In the genomic region with DNA sequence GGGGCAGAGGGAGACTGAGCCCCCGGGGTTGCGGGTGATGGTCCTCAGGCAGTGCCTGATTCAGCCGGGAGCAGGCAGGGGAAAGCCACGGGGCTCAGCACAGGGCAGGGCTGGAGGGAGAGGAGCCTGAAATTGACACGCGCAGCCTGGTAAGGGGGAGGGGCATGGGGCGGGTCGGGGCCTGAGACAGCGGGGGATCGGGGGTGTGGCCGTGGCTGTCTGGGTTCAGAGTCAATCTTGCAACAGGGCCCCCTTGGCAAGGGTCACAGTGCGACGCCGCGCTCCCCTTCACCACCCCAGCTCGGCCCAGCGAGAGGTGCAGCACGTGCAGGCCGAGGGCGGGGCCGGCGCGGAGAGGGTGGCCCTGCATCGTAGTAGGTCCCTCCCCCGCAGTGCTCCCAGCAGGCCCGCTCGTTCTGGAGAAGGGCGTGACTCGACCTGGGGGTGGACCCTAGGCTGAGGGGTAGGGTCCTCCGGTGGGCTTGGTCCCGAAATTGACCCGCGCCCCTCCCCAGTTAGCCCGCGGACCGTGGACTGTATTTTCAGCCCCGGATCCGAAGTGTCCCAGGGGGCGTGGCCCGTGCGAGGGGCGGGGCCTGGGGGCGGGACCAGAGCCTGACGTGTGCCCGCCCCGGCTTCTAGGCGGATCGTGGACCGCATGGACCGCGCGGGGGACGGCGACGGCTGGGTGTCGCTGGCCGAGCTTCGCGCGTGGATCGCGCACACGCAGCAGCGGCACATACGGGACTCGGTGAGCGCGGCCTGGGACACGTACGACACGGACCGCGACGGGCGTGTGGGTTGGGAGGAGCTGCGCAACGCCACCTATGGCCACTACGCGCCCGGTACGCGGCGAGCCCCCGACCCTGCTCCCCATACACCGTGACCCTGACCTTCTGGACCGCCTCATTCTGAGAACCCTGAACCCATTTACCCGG, we compare ENCODE assay signal across 1 cellular context.
TF ChIP-seq lines count a peak whose summit lies in the region.

No MANE protein-coding gene starts in this region.

TF ChIP-seq in K562, 482 proteins besides CTCF, POLR2A, EP300 and RAD21 (continued from another document and continues in another):
- TF ChIP-seq PRDM10 (IDR thresholded peaks at IDR 0.05; ENCODE audit: partially characterized antibody) (no peak), ZNF764 (CRISPR knock-in tag; IDR thresholded peaks at IDR 0.05; ENCODE audit: low read depth) (no peak), ZEB2 (IDR thresholded peaks at IDR 0.05) (no peak), TCFL5 (CRISPR knock-in tag; conservative IDR thresholded peaks at IDR 0.05) (no peak), MCM2 (IDR thresholded peaks at IDR 0.05; ENCODE audit: low read depth) (no peak), SIN3B (IDR thresholded peaks at IDR 0.05; ENCODE audit: low read depth) (no peak), ETS1 (conservative IDR thresholded peaks at IDR 0.05; ENCODE audit: control insufficient read depth, low read depth, low read length) (peak; percentile 34; the same call in 1 of the 2 replicates), BCOR (IDR thresholded peaks at IDR 0.05) (no peak), CREBBP (IDR thresholded peaks at IDR 0.05; ENCODE audit: low read depth, low read length) (no peak), ZNF146 (CRISPR knock-in tag; IDR thresholded peaks at IDR 0.05; ENCODE audit: unreplicated experiment) (no peak), COPS2 (conservative IDR thresholded peaks at IDR 0.05) (no peak), SIX5 (IDR thresholded peaks at IDR 0.05; ENCODE audit: borderline replicate concordance in 1 of 2, insufficient read depth in 1 of 2, low read depth in 1 of 2, low read length in 2 of 2) (no peak), IRF2 (CRISPR knock-in tag; IDR thresholded peaks at IDR 0.05) (no peak), PHF8 (IDR thresholded peaks at IDR 0.05; ENCODE audit: borderline replicate concordance, low read length) (peak; percentile 38; the same call in 1 of the 2 replicates), ZNF354B (CRISPR knock-in tag; IDR thresholded peaks at IDR 0.05) (no peak), GTF2E2 (tag; IDR thresholded peaks at IDR 0.05) (no peak), ZNF79 (CRISPR knock-in tag; IDR thresholded peaks at IDR 0.05; ENCODE audit: low read depth) (no peak), KLF6 (CRISPR knock-in tag; IDR thresholded peaks at IDR 0.05; ENCODE audit: borderline replicate concordance) (peak; percentile 42; the same call in 1 of the 2 replicates), PCBP2 (IDR thresholded peaks at IDR 0.05; ENCODE audit: low read depth, low read length, poor library complexity, severe bottlenecking) (no peak), TOE1 (IDR thresholded peaks at IDR 0.05; ENCODE audit: borderline replicate concordance) (no peak), TOE1 (CRISPR knock-in tag; IDR thresholded peaks at IDR 0.05; ENCODE audit: borderline replicate concordance, low read depth) (no peak), BACH1 (tag; IDR thresholded peaks at IDR 0.05) (no peak), CBFA2T3 (IDR thresholded peaks at IDR 0.05) (no peak), ZBTB34 (CRISPR knock-in tag; IDR thresholded peaks at IDR 0.05) (no peak), CBFB (CRISPR knock-in tag; IDR thresholded peaks at IDR 0.05) (peak; percentile 85; the same call in 1 of the 2 replicates), HDAC2 (IDR thresholded peaks at IDR 0.05) (no peak), EWSR1 (IDR thresholded peaks at IDR 0.05; ENCODE audit: borderline replicate concordance, low read depth, partially characterized antibody) (no peak), POLR3A (IDR thresholded peaks at IDR 0.05; ENCODE audit: borderline replicate concordance, extremely low read depth, insufficient read depth, insufficient read length) (no peak), KAT8 (IDR thresholded peaks at IDR 0.05; ENCODE audit: low read depth) (no peak), JUNB (CRISPR knock-in tag; conservative IDR thresholded peaks at IDR 0.05) (no peak), ILK (tag; IDR thresholded peaks at IDR 0.05; ENCODE audit: borderline replicate concordance, low read depth) (no peak), ZNF212 (CRISPR knock-in tag; IDR thresholded peaks at IDR 0.05) (no peak), ETV5 (CRISPR knock-in tag; IDR thresholded peaks at IDR 0.05; ENCODE audit: low read depth) (peak; percentile 43; the same call in 1 of the 2 replicates), L3MBTL2 (IDR thresholded peaks at IDR 0.05) (peak; percentile 93), TRIM25 (IDR thresholded peaks at IDR 0.05; ENCODE audit: borderline replicate concordance) (no peak), ZNF134 (CRISPR knock-in tag; conservative IDR thresholded peaks at IDR 0.05) (no peak), PTTG1 (tag; IDR thresholded peaks at IDR 0.05; ENCODE audit: low read depth) (no peak), MCM7 (IDR thresholded peaks at IDR 0.05) (no peak)
- TF ChIP-seq, protein P1, sequence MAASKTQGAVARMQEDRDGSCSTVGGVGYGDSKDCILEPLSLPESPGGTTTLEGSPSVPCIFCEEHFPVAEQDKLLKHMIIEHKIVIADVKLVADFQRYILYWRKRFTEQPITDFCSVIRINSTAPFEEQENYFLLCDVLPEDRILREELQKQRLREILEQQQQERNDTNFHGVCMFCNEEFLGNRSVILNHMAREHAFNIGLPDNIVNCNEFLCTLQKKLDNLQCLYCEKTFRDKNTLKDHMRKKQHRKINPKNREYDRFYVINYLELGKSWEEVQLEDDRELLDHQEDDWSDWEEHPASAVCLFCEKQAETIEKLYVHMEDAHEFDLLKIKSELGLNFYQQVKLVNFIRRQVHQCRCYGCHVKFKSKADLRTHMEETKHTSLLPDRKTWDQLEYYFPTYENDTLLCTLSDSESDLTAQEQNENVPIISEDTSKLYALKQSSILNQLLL (CRISPR knock-in tag; IDR thresholded peaks at IDR 0.05; ENCODE audit: borderline replicate concordance) = no peak
- TF ChIP-seq, protein P2, sequence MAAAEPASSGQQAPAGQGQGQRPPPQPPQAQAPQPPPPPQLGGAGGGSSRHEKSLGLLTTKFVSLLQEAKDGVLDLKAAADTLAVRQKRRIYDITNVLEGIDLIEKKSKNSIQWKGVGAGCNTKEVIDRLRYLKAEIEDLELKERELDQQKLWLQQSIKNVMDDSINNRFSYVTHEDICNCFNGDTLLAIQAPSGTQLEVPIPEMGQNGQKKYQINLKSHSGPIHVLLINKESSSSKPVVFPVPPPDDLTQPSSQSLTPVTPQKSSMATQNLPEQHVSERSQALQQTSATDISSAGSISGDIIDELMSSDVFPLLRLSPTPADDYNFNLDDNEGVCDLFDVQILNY (CRISPR knock-in tag; IDR thresholded peaks at IDR 0.05) = no peak
- TF ChIP-seq, protein P3, sequence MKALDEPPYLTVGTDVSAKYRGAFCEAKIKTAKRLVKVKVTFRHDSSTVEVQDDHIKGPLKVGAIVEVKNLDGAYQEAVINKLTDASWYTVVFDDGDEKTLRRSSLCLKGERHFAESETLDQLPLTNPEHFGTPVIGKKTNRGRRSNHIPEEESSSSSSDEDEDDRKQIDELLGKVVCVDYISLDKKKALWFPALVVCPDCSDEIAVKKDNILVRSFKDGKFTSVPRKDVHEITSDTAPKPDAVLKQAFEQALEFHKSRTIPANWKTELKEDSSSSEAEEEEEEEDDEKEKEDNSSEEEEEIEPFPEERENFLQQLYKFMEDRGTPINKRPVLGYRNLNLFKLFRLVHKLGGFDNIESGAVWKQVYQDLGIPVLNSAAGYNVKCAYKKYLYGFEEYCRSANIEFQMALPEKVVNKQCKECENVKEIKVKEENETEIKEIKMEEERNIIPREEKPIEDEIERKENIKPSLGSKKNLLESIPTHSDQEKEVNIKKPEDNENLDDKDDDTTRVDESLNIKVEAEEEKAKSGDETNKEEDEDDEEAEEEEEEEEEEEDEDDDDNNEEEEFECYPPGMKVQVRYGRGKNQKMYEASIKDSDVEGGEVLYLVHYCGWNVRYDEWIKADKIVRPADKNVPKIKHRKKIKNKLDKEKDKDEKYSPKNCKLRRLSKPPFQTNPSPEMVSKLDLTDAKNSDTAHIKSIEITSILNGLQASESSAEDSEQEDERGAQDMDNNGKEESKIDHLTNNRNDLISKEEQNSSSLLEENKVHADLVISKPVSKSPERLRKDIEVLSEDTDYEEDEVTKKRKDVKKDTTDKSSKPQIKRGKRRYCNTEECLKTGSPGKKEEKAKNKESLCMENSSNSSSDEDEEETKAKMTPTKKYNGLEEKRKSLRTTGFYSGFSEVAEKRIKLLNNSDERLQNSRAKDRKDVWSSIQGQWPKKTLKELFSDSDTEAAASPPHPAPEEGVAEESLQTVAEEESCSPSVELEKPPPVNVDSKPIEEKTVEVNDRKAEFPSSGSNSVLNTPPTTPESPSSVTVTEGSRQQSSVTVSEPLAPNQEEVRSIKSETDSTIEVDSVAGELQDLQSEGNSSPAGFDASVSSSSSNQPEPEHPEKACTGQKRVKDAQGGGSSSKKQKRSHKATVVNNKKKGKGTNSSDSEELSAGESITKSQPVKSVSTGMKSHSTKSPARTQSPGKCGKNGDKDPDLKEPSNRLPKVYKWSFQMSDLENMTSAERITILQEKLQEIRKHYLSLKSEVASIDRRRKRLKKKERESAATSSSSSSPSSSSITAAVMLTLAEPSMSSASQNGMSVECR (CRISPR knock-in tag; IDR thresholded peaks at IDR 0.05) = peak; percentile 82; the same call in 1 of the 2 replicates
- TF ChIP-seq, protein P4, sequence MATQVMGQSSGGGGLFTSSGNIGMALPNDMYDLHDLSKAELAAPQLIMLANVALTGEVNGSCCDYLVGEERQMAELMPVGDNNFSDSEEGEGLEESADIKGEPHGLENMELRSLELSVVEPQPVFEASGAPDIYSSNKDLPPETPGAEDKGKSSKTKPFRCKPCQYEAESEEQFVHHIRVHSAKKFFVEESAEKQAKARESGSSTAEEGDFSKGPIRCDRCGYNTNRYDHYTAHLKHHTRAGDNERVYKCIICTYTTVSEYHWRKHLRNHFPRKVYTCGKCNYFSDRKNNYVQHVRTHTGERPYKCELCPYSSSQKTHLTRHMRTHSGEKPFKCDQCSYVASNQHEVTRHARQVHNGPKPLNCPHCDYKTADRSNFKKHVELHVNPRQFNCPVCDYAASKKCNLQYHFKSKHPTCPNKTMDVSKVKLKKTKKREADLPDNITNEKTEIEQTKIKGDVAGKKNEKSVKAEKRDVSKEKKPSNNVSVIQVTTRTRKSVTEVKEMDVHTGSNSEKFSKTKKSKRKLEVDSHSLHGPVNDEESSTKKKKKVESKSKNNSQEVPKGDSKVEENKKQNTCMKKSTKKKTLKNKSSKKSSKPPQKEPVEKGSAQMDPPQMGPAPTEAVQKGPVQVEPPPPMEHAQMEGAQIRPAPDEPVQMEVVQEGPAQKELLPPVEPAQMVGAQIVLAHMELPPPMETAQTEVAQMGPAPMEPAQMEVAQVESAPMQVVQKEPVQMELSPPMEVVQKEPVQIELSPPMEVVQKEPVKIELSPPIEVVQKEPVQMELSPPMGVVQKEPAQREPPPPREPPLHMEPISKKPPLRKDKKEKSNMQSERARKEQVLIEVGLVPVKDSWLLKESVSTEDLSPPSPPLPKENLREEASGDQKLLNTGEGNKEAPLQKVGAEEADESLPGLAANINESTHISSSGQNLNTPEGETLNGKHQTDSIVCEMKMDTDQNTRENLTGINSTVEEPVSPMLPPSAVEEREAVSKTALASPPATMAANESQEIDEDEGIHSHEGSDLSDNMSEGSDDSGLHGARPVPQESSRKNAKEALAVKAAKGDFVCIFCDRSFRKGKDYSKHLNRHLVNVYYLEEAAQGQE (CRISPR knock-in tag; IDR thresholded peaks at IDR 0.05; ENCODE audit: low read depth) = no peak
